Comparison of ENCODE assay signal across 8 cellular contexts in genomic region chr18:48955528-48956261, GRCh38. TPM values are rescaled to one million over a fixed set of nuclear protein-coding genes. Genes with fewer than 3 reads are reported as not detected.
DNase-seq lines count a peak whose midpoint lies in the region; ATAC-seq and TF ChIP-seq lines count a peak whose summit lies in the region.

No MANE protein-coding gene starts in this region.

- no peaks in the 10 kb centered on the region for H3K9me3 Mint-ChIP-seq in endodermal cell
- no peaks in the 10 kb centered on the region for H3K9me3 Mint-ChIP-seq in naive thymus-derived CD8-positive, alpha-beta T cell

- H3K27me3 ChIP-seq in endodermal cell (ENCODE audit: control insufficient read depth, insufficient read depth, low read length, poor library complexity, severe bottlenecking): no peaks in the 10 kb centered on the region

- peaks cover 21% of the 10 kb centered on the region for H3K4me1 ChIP-seq in endodermal cell (ENCODE audit: control insufficient read depth, insufficient read depth, low read length)

- no peak overlapping the region for H3K9ac ChIP-seq in endodermal cell (ENCODE audit: extremely low read depth, low read length, poor library complexity, severe bottlenecking)

- POLR2A ChIA-PET in naive thymus-derived CD8-positive, alpha-beta T cell (lab: Charles Lee): interaction anchor here (0.7 to 1.3 kb wide), 2 partner anchors 9 to 28 kb away, joined by 3 read pairs; no protein-coding TSS in a partner anchor

- H3K4me1 Mint-ChIP-seq in endodermal cell: peaks cover 51% of the 10 kb centered on the region
- H3K4me1 Mint-ChIP-seq in naive thymus-derived CD8-positive, alpha-beta T cell: peaks cover 17 to 40% (median 21%) of the 10 kb centered on the region in 4 donors

- H3K27ac ChIP-seq in endodermal cell (ENCODE audit: low read depth, low read length): no peak overlapping the region

- H3K4me3 ChIP-seq in endodermal cell (ENCODE audit: low read length): no peak overlapping the region

- H3K9me3 ChIP-seq in endodermal cell (ENCODE audit: control insufficient read depth, low read length): no peaks in the 10 kb centered on the region

- peaks cover 2% of the 10 kb centered on the region for H3K36me3 Mint-ChIP-seq in endodermal cell (ENCODE audit: low read depth)
- no peaks in the 10 kb centered on the region for H3K36me3 Mint-ChIP-seq in naive thymus-derived CD8-positive, alpha-beta T cell

- WGBS in endodermal cell (ENCODE audit: insufficient coverage in 1 of 2, insufficient read length in 1 of 2), 2 experiments: 64 to 78% methylated on average over 7 to 9 of the region's 9 CpGs

- ATAC-seq in naive thymus-derived CD8-positive, alpha-beta T cell: no peak
- no peak for ATAC-seq in GM19023 (IDR thresholded peaks at IDR 0.05; ENCODE audit: unreplicated experiment)

- TF ChIP-seq CTCF in AG09319 (IDR thresholded peaks at IDR 0.05; ENCODE audit: low read depth, low read length): peak; percentile 15
- peak; percentile 23 for TF ChIP-seq CTCF in endodermal cell (conservative IDR thresholded peaks at IDR 0.05)

- no peaks in the 10 kb centered on the region for H3K36me3 ChIP-seq in endodermal cell (ENCODE audit: control insufficient read depth, insufficient read depth, low read length)

- H3K27me3 Mint-ChIP-seq in endodermal cell (ENCODE audit: insufficient read depth): no peaks in the 10 kb centered on the region
- H3K27me3 Mint-ChIP-seq in naive thymus-derived CD8-positive, alpha-beta T cell: no peaks in the 10 kb centered on the region

- no peak overlapping the region for H3K4me3 Mint-ChIP-seq in endodermal cell
- no peak overlapping the region for H3K4me3 Mint-ChIP-seq in naive thymus-derived CD8-positive, alpha-beta T cell

- H3K27ac Mint-ChIP-seq in endodermal cell: peak overlapping the region; percentile 86
- H3K27ac Mint-ChIP-seq in naive thymus-derived CD8-positive, alpha-beta T cell: peak overlapping the region in 8 of 10 donors; percentile 11 to 70 (median 34)

- DNase-seq in AG09319 (ENCODE audit: extremely low read depth, low read depth) (no peak), NCI-H226 (peak; percentile 62), endodermal cell (peak; percentile 73), SIG-M5 (lab: John Stamatoyannopoulos, UW) (no peak), NCI-H1092 (lab: John Stamatoyannopoulos, UW) (no peak), NCI-H187 treated with DMSO at 0.1 percent for 48 hours (lab: John Stamatoyannopoulos, UW) (no peak)
- no peak for DNase-seq in naive thymus-derived CD8-positive, alpha-beta T cell

RNA-seq across cellular contexts. Expression of gene SMAD7, which starts 4.9 kb away (rescaled TPM):
- total RNA-seq in endodermal cell: 10 to 100 TPM; 52.4 to 67.4 TPM
- polyA plus RNA-seq in endodermal cell (2013, experiment 1 of 2): 16.5 TPM
- polyA plus RNA-seq in endodermal cell (2013, experiment 2 of 2): 16.2 TPM
- 10 to 100 TPM; 30.9 to 32.5 TPM for total RNA-seq in naive thymus-derived CD8-positive, alpha-beta T cell
- polyA plus RNA-seq in naive thymus-derived CD8-positive, alpha-beta T cell: 1 to 10 TPM; 2.3 to 4.9 (median 4.8) TPM

Comparison
In these comparisons a context has a peak if more than half of its experiments do, and no peak if none do; other contexts are left out.
1. DNase-seq: peak in NCI-H226 (single experiment) and endodermal cell (single experiment); none in AG09319 (single experiment), naive thymus-derived CD8-positive, alpha-beta T cell (0 of 10), SIG-M5 (single experiment), NCI-H1092 (single experiment) and NCI-H187 treated with DMSO at 0.1 percent for 48 hours (single experiment).